1 cellular context compared by ENCODE assay signal in the genomic region with DNA sequence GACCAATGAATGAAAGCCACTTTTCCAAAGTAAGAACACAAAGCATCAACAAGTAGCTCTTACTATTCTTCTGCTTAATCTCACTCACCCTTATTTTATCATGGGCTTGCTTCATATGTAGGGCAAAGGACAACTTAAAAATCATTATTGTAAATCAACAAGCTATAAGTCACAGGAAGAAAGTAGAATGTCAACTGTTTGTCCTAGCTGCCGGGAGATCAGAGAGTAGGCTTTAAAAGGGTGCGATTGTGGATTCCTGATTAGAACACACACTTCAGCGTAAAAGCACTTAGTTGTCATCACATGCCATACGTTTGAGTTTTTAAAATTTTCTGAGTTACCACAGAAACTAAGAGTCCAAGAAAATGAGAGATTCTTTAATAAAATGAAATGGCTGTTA.
TF ChIP-seq lines count a peak whose summit lies in the region.

No MANE protein-coding gene starts in this region.

TF ChIP-seq in HepG2, 621 proteins besides CTCF, POLR2A, EP300 and RAD21 (continued from another document and continues in another):
- TF ChIP-seq, protein P1, sequence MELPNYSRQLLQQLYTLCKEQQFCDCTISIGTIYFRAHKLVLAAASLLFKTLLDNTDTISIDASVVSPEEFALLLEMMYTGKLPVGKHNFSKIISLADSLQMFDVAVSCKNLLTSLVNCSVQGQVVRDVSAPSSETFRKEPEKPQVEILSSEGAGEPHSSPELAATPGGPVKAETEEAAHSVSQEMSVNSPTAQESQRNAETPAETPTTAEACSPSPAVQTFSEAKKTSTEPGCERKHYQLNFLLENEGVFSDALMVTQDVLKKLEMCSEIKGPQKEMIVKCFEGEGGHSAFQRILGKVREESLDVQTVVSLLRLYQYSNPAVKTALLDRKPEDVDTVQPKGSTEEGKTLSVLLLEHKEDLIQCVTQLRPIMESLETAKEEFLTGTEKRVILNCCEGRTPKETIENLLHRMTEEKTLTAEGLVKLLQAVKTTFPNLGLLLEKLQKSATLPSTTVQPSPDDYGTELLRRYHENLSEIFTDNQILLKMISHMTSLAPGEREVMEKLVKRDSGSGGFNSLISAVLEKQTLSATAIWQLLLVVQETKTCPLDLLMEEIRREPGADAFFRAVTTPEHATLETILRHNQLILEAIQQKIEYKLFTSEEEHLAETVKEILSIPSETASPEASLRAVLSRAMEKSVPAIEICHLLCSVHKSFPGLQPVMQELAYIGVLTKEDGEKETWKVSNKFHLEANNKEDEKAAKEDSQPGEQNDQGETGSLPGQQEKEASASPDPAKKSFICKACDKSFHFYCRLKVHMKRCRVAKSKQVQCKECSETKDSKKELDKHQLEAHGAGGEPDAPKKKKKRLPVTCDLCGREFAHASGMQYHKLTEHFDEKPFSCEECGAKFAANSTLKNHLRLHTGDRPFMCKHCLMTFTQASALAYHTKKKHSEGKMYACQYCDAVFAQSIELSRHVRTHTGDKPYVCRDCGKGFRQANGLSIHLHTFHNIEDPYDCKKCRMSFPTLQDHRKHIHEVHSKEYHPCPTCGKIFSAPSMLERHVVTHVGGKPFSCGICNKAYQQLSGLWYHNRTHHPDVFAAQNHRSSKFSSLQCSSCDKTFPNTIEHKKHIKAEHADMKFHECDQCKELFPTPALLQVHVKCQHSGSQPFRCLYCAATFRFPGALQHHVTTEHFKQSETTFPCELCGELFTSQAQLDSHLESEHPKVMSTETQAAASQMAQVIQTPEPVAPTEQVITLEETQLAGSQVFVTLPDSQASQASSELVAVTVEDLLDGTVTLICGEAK (IDR thresholded peaks at IDR 0.05): no peak
- TF ChIP-seq, protein P1 (CRISPR knock-in tag; IDR thresholded peaks at IDR 0.05): no peak
- TF ChIP-seq HNF4G (IDR thresholded peaks at IDR 0.05; ENCODE audit: borderline replicate concordance, low read depth, low read length) (peak; percentile 91), HNF4G (CRISPR knock-in tag; IDR thresholded peaks at IDR 0.05; ENCODE audit: borderline replicate concordance, low read depth) (peak; percentile 63; the same call in 1 of the 2 replicates), MED8 (CRISPR knock-in tag; IDR thresholded peaks at IDR 0.05; ENCODE audit: insufficient replicate concordance) (peak; percentile 95), TBL1XR1 (IDR thresholded peaks at IDR 0.05; ENCODE audit: borderline replicate concordance, low read length, partially characterized antibody) (no peak), GATAD1 (CRISPR knock-in tag; IDR thresholded peaks at IDR 0.05) (peak; percentile 31; the same call in 1 of the 2 replicates), ZNF10 (CRISPR knock-in tag; IDR thresholded peaks at IDR 0.05; ENCODE audit: borderline replicate concordance, low read depth) (no peak), ZNF383 (CRISPR knock-in tag; IDR thresholded peaks at IDR 0.05; ENCODE audit: borderline replicate concordance) (no peak), RBM22 (optimal IDR thresholded peaks at IDR 0.05; ENCODE audit: low read length) (no peak), KLF6 (CRISPR knock-in tag; IDR thresholded peaks at IDR 0.05) (no peak), SKI (IDR thresholded peaks at IDR 0.05; ENCODE audit: partially characterized antibody) (peak; percentile 54), ZNF589 (CRISPR knock-in tag; conservative IDR thresholded peaks at IDR 0.05) (no peak), GABPB1 (CRISPR knock-in tag; IDR thresholded peaks at IDR 0.05) (no peak), MLLT10 (CRISPR knock-in tag; IDR thresholded peaks at IDR 0.05) (no peak), ZNF83 (CRISPR knock-in tag; IDR thresholded peaks at IDR 0.05; ENCODE audit: borderline replicate concordance) (no peak), U2AF1 (optimal IDR thresholded peaks at IDR 0.05; ENCODE audit: low read depth, low read length) (no peak), ZNF230 (CRISPR knock-in tag; IDR thresholded peaks at IDR 0.05) (no peak), ZNF17 (CRISPR knock-in tag; IDR thresholded peaks at IDR 0.05) (no peak), TOPORS (CRISPR knock-in tag; IDR thresholded peaks at IDR 0.05) (no peak), ZNF850 (CRISPR knock-in tag; conservative IDR thresholded peaks at IDR 0.05) (no peak), ZNF558 (CRISPR knock-in tag; IDR thresholded peaks at IDR 0.05; ENCODE audit: borderline replicate concordance) (no peak), ZNF841 (CRISPR knock-in tag; IDR thresholded peaks at IDR 0.05; ENCODE audit: borderline replicate concordance) (no peak), ATM (IDR thresholded peaks at IDR 0.05; ENCODE audit: borderline replicate concordance) (no peak), POLR2AphosphoS5 (IDR thresholded peaks at IDR 0.05; ENCODE audit: low read depth, low read length) (0 out of 2 replicates have a peak, but pooled peaks have one; percentile 29), ZNF224 (CRISPR knock-in tag; IDR thresholded peaks at IDR 0.05) (no peak), CAMTA2 (CRISPR knock-in tag; IDR thresholded peaks at IDR 0.05; ENCODE audit: borderline replicate concordance) (no peak)
- TF ChIP-seq, protein P2, sequence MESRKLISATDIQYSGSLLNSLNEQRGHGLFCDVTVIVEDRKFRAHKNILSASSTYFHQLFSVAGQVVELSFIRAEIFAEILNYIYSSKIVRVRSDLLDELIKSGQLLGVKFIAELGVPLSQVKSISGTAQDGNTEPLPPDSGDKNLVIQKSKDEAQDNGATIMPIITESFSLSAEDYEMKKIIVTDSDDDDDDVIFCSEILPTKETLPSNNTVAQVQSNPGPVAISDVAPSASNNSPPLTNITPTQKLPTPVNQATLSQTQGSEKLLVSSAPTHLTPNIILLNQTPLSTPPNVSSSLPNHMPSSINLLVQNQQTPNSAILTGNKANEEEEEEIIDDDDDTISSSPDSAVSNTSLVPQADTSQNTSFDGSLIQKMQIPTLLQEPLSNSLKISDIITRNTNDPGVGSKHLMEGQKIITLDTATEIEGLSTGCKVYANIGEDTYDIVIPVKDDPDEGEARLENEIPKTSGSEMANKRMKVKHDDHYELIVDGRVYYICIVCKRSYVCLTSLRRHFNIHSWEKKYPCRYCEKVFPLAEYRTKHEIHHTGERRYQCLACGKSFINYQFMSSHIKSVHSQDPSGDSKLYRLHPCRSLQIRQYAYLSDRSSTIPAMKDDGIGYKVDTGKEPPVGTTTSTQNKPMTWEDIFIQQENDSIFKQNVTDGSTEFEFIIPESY (CRISPR knock-in tag; IDR thresholded peaks at IDR 0.05): no peak
- TF ChIP-seq, protein P3, sequence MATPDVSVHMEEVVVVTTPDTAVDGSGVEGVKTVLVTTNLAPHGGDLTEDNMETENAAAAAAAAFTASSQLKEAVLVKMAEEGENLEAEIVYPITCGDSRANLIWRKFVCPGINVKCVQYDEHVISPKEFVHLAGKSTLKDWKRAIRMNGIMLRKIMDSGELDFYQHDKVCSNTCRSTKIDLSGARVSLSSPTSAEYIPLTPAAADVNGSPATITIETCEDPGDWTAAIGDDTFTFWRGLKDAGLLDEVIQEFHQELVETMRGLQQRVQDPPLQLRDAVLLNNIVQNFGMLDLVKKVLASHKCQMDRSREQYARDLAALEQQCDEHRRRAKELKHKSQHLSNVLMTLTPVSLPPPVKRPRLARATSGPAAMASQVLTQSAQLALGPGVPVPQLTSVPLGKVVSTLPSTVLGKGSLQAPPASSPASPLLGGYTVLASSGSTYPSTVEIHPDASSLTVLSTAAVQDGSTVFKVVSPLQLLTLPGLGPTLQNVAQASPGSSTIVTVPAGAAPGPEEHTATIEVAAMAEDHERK (CRISPR knock-in tag; IDR thresholded peaks at IDR 0.05; ENCODE audit: low read depth): 0 out of 2 replicates have a peak, but pooled peaks have one; percentile 22
- TF ChIP-seq, protein P4, sequence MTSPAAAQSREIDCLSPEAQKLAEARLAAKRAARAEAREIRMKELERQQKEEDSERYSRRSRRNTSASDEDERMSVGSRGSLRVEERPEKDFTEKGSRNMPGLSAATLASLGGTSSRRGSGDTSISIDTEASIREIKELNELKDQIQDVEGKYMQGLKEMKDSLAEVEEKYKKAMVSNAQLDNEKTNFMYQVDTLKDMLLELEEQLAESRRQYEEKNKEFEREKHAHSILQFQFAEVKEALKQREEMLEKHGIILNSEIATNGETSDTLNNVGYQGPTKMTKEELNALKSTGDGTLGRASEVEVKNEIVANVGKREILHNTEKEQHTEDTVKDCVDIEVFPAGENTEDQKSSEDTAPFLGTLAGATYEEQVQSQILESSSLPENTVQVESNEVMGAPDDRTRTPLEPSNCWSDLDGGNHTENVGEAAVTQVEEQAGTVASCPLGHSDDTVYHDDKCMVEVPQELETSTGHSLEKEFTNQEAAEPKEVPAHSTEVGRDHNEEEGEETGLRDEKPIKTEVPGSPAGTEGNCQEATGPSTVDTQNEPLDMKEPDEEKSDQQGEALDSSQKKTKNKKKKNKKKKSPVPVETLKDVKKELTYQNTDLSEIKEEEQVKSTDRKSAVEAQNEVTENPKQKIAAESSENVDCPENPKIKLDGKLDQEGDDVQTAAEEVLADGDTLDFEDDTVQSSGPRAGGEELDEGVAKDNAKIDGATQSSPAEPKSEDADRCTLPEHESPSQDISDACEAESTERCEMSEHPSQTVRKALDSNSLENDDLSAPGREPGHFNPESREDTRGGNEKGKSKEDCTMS (CRISPR knock-in tag; conservative IDR thresholded peaks at IDR 0.05): no peak
- TF ChIP-seq, protein P5, sequence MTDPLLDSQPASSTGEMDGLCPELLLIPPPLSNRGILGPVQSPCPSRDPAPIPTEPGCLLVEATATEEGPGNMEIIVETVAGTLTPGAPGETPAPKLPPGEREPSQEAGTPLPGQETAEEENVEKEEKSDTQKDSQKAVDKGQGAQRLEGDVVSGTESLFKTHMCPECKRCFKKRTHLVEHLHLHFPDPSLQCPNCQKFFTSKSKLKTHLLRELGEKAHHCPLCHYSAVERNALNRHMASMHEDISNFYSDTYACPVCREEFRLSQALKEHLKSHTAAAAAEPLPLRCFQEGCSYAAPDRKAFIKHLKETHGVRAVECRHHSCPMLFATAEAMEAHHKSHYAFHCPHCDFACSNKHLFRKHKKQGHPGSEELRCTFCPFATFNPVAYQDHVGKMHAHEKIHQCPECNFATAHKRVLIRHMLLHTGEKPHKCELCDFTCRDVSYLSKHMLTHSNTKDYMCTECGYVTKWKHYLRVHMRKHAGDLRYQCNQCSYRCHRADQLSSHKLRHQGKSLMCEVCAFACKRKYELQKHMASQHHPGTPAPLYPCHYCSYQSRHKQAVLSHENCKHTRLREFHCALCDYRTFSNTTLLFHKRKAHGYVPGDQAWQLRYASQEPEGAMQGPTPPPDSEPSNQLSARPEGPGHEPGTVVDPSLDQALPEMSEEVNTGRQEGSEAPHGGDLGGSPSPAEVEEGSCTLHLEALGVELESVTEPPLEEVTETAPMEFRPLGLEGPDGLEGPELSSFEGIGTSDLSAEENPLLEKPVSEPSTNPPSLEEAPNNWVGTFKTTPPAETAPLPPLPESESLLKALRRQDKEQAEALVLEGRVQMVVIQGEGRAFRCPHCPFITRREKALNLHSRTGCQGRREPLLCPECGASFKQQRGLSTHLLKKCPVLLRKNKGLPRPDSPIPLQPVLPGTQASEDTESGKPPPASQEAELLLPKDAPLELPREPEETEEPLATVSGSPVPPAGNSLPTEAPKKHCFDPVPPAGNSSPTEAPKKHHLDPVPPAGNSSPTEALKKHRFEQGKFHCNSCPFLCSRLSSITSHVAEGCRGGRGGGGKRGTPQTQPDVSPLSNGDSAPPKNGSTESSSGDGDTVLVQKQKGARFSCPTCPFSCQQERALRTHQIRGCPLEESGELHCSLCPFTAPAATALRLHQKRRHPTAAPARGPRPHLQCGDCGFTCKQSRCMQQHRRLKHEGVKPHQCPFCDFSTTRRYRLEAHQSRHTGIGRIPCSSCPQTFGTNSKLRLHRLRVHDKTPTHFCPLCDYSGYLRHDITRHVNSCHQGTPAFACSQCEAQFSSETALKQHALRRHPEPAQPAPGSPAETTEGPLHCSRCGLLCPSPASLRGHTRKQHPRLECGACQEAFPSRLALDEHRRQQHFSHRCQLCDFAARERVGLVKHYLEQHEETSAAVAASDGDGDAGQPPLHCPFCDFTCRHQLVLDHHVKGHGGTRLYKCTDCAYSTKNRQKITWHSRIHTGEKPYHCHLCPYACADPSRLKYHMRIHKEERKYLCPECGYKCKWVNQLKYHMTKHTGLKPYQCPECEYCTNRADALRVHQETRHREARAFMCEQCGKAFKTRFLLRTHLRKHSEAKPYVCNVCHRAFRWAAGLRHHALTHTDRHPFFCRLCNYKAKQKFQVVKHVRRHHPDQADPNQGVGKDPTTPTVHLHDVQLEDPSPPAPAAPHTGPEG (CRISPR knock-in tag; IDR thresholded peaks at IDR 0.05): no peak
- TF ChIP-seq, protein P6, sequence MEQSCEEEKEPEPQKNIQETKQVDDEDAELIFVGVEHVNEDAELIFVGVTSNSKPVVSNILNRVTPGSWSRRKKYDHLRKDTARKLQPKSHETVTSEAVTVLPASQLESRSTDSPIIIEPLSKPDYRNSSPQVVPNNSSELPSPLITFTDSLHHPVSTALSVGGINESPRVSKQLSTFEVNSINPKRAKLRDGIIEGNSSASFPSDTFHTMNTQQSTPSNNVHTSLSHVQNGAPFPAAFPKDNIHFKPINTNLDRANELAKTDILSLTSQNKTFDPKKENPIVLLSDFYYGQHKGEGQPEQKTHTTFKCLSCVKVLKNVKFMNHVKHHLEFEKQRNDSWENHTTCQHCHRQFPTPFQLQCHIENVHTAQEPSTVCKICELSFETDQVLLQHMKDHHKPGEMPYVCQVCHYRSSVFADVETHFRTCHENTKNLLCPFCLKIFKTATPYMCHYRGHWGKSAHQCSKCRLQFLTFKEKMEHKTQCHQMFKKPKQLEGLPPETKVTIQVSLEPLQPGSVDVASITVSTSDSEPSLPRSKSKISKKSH (CRISPR knock-in tag; IDR thresholded peaks at IDR 0.05; ENCODE audit: borderline replicate concordance): no peak
